Comparison of ENCODE assay signal across 1 cellular context in genomic region chr2:27264753-27265535, GRCh38.
TF ChIP-seq lines count a peak whose summit lies in the region.

No MANE protein-coding gene starts in this region.

TF ChIP-seq in HepG2, 621 proteins besides CTCF, POLR2A, EP300 and RAD21 (continued from another document and continues in another):
- TF ChIP-seq ZNF142 (CRISPR knock-in tag; IDR thresholded peaks at IDR 0.05), result 0 out of 2 replicates have a peak, but pooled peaks have one; percentile 54
- TF ChIP-seq STAT6 (CRISPR knock-in tag; IDR thresholded peaks at IDR 0.05; ENCODE audit: borderline replicate concordance), result no peak
- peak; percentile 49; the same call in 1 of the 2 replicates for TF ChIP-seq MYPOP (CRISPR knock-in tag; IDR thresholded peaks at IDR 0.05)
- TF ChIP-seq TCF7L2 (IDR thresholded peaks at IDR 0.05; ENCODE audit: low read depth, low read length), result no peak
- no peak for TF ChIP-seq ZNF382 (CRISPR knock-in tag; IDR thresholded peaks at IDR 0.05; ENCODE audit: borderline replicate concordance)
- TF ChIP-seq CSRNP2 (CRISPR knock-in tag; conservative IDR thresholded peaks at IDR 0.05; ENCODE audit: low read depth), result no peak
- no peak for TF ChIP-seq ZBTB49 (CRISPR knock-in tag; IDR thresholded peaks at IDR 0.05; ENCODE audit: borderline replicate concordance)
- TF ChIP-seq PHF5A (CRISPR knock-in tag; IDR thresholded peaks at IDR 0.05; ENCODE audit: low read depth, unreplicated experiment), result no peak
- TF ChIP-seq ZMYM2 (CRISPR knock-in tag; IDR thresholded peaks at IDR 0.05), result no peak
- peak; percentile 32; the same call in 1 of the 2 replicates for TF ChIP-seq ISL2 (CRISPR knock-in tag; IDR thresholded peaks at IDR 0.05)
- peak; percentile 53 for TF ChIP-seq GATAD1 (CRISPR knock-in tag; IDR thresholded peaks at IDR 0.05)
- peak; percentile 39; the same call in 1 of the 2 replicates for TF ChIP-seq NFE2 (CRISPR knock-in tag; IDR thresholded peaks at IDR 0.05)
- TF ChIP-seq CENPT (CRISPR knock-in tag; IDR thresholded peaks at IDR 0.05; ENCODE audit: low read depth), result 0 out of 2 replicates have a peak, but pooled peaks have one; percentile 45
- no peak; the same call in 1 of the 2 replicates for TF ChIP-seq ZNF558 (CRISPR knock-in tag; IDR thresholded peaks at IDR 0.05; ENCODE audit: borderline replicate concordance)
- TF ChIP-seq ZNF816 (CRISPR knock-in tag; IDR thresholded peaks at IDR 0.05; ENCODE audit: borderline replicate concordance), result no peak
- TF ChIP-seq POLR2G (IDR thresholded peaks at IDR 0.05; ENCODE audit: low read depth, low read length), result no peak
- TF ChIP-seq NAIF1 (CRISPR knock-in tag; IDR thresholded peaks at IDR 0.05; ENCODE audit: borderline replicate concordance), result no peak
- peak; percentile 65 for TF ChIP-seq CREB1 (IDR thresholded peaks at IDR 0.05)
- no peak; the same call in 1 of the 2 replicates for TF ChIP-seq CREB1 (CRISPR knock-in tag; IDR thresholded peaks at IDR 0.05)
- no peak for TF ChIP-seq EHMT2 (IDR thresholded peaks at IDR 0.05; ENCODE audit: borderline replicate concordance, low read depth, low read length)
- peak; percentile 80; the same call in 1 of the 2 replicates for TF ChIP-seq DZIP1 (CRISPR knock-in tag; IDR thresholded peaks at IDR 0.05)
- TF ChIP-seq SIN3A (IDR thresholded peaks at IDR 0.05; ENCODE audit: borderline replicate concordance, low read depth, low read length), result 0 out of 2 replicates have a peak, but pooled peaks have one; percentile 36
- TF ChIP-seq ZNF10 (CRISPR knock-in tag; IDR thresholded peaks at IDR 0.05; ENCODE audit: borderline replicate concordance, low read depth), result no peak
- no peak for TF ChIP-seq REST (IDR thresholded peaks at IDR 0.05; ENCODE audit: borderline replicate concordance in 1 of 2, low read depth in 1 of 2, low read length in 2 of 2)
- TF ChIP-seq ZNF512B (CRISPR knock-in tag; IDR thresholded peaks at IDR 0.05; ENCODE audit: borderline replicate concordance), result peak; percentile 60; the same call in 1 of the 2 replicates
- TF ChIP-seq ZNF24 (IDR thresholded peaks at IDR 0.05), result no peak
- 0 out of 2 replicates have a peak, but pooled peaks have one; percentile 68 for TF ChIP-seq ZNF782 (CRISPR knock-in tag; IDR thresholded peaks at IDR 0.05; ENCODE audit: borderline replicate concordance)
- peak; percentile 62; the same call in 1 of the 2 replicates for TF ChIP-seq KAT8 (CRISPR knock-in tag; IDR thresholded peaks at IDR 0.05)
